8 cellular contexts compared by ENCODE assay signal in genomic region chr9:137205126-137206069, GRCh38. TPM values are rescaled to one million over a fixed set of nuclear protein-coding genes. Genes with fewer than 3 reads are reported as not detected.
DNase-seq lines count a peak whose midpoint lies in the region; ATAC-seq, FAIRE-seq and TF ChIP-seq lines count a peak whose summit lies in the region.

NDOR1 (plus strand) TSS chr9:137205700; CDS start chr9:137205778, 78 bp downstream.
TMEM203 (minus strand) TSS chr9:137205648; CDS start chr9:137205414, 234 bp downstream.

- H3K4me2 ChIP-seq in PC-3 (ENCODE audit: low read length) (peak within 1 kb of the TSS; percentile 98), endothelial cell of umbilical vein (ENCODE audit: insufficient read depth, low read length) (peak within 1 kb of the TSS; percentile 83)

- H3K4me1 ChIP-seq in HUES6 (ENCODE audit: control insufficient read depth, insufficient read depth, low read length) (peaks cover 17% of the 10 kb centered on the region; the same call in 1 of the 2 replicates), PC-3 (ENCODE audit: insufficient read depth, low read length) (peaks cover 24% of the 10 kb centered on the region), endothelial cell of umbilical vein (ENCODE audit: control insufficient read depth, extremely low read depth, insufficient read depth, low read length) (peaks cover 26% of the 10 kb centered on the region)

- intact Hi-C loops in PC-3 (cut with micrococcal nuclease): no loop called here
- intact Hi-C loops in endothelial cell of umbilical vein (cut with micrococcal nuclease): loop anchor here (2.0 kb wide), 1 partner anchor 17 kb away; the partner anchor contains the start of genes ANAPC2 and SSNA1

- TF ChIP-seq CTCF in AG09309 (IDR thresholded peaks at IDR 0.05; ENCODE audit: control insufficient read depth, insufficient read depth, low read depth, low read length, missing control alignments) (no peak), PC-3 (conservative IDR thresholded peaks at IDR 0.05; ENCODE audit: low read depth, low read length) (no peak), endothelial cell of umbilical vein (IDR thresholded peaks at IDR 0.05; ENCODE audit: extremely low read depth in 1 of 2, insufficient read depth in 1 of 2, low read depth in 1 of 2, low read length in 2 of 2) (no peak), mesothelial cell of epicardium (IDR thresholded peaks at IDR 0.05; ENCODE audit: unreplicated experiment) (no peak)

- peaks cover 10% of the 10 kb centered on the region for H3K36me3 Mint-ChIP-seq in mesothelial cell of epicardium

- H3K9me3 Mint-ChIP-seq in mesothelial cell of epicardium: no peaks in the 10 kb centered on the region

- FAIRE-seq in endothelial cell of umbilical vein (lab: Jason Lieb, UNC): peak; percentile 81

- no peaks in the 10 kb centered on the region for H3K27me3 ChIP-seq in HUES6 (ENCODE audit: control insufficient read depth, insufficient read depth, low read length)
- H3K27me3 ChIP-seq in PC-3 (ENCODE audit: low read length): no peaks in the 10 kb centered on the region
- no peaks in the 10 kb centered on the region for H3K27me3 ChIP-seq in endothelial cell of umbilical vein (ENCODE audit: control insufficient read depth in 2 of 2, insufficient read depth in 2 of 2, low read length in 2 of 2)

- H3F3A ChIP-seq in PC-3 (ENCODE audit: low read length, unreplicated experiment): no peaks in the 10 kb centered on the region

- H2AFZ ChIP-seq in PC-3 (ENCODE audit: low read length): peak within 1 kb of the TSS; percentile 74
- peak within 1 kb of the TSS; percentile 65 for H2AFZ ChIP-seq in endothelial cell of umbilical vein (ENCODE audit: low read depth, low read length)

- BruUV-seq in PC-3 (replicated peaks; lab: Mats Ljungman, UMichigan): no TSS peak
- TSS peak; percentile 73 for BruUV-seq in endothelial cell of umbilical vein (replicated peaks; lab: Mats Ljungman, UMichigan)

- H3K4me3 ChIP-seq in AG09309 (ENCODE audit: control insufficient read depth, low read depth, low read length) (peak within 1 kb of the TSS; percentile 81), HUES6 (ENCODE audit: low read depth, low read length) (peak within 1 kb of the TSS; percentile 100), PC-3 (ENCODE audit: low read length) (peak within 1 kb of the TSS; percentile 99), endothelial cell of umbilical vein (replicated peaks in 1 of 3; ENCODE audit: insufficient read depth in 1 of 3, low read depth in 1 of 3, low read length in 3 of 3) (peak within 1 kb of the TSS; percentile 61 to 68 (median 62))

- H3K27ac Mint-ChIP-seq in mesothelial cell of epicardium: peak within 1 kb of the TSS; percentile 96

- no peaks in the 10 kb centered on the region for H3K27me3 Mint-ChIP-seq in mesothelial cell of epicardium (ENCODE audit: low read depth)

- ATAC-seq in PC-3: peak; percentile 44

- dilution Hi-C loops in endothelial cell of umbilical vein (cut with MboI; ENCODE audit: extremely low pct_ligation_motif_present, low sequenced_read_pairs): no loop called here

- H3K79me2 ChIP-seq in PC-3 (ENCODE audit: low read length): peaks cover 58% of the 10 kb centered on the region
- H3K79me2 ChIP-seq in endothelial cell of umbilical vein (ENCODE audit: control insufficient read depth, insufficient read depth, low read length): peaks cover 35% of the 10 kb centered on the region

- H3K27ac ChIP-seq in HUES6 (ENCODE audit: low read depth, low read length): peak within 1 kb of the TSS; percentile 90
- 0 out of 2 replicates have a peak within 1 kb of the TSS, but pooled peaks have one; percentile 20 for H3K27ac ChIP-seq in PC-3 (ENCODE audit: low read length)
- peak within 1 kb of the TSS; percentile 56 for H3K27ac ChIP-seq in endothelial cell of umbilical vein (ENCODE audit: insufficient read depth, low read depth, low read length)

- DNase-seq in AG09309 (ENCODE audit: low read depth) (no peak), PC-3 (peak; percentile 82), activated T-cell treated with anti-CD3 and anti-CD28 coated beads for 1 hour (ENCODE audit: low read depth) (peak; percentile 89), endothelial cell of umbilical vein (ENCODE audit: low read depth, low spot score) (peak; percentile 80), mesothelial cell of epicardium (ENCODE audit: low spot score in 2 of 2, unreplicated experiment in 2 of 2) (peak; percentile 95 to 96)
- peak; percentile 89 for DNase-seq in stimulated activated CD8-positive, alpha-beta memory T cell treated with anti-CD3 and anti-CD28 coated beads, Interleukin-15, amount 100 ng/mL, for 1 hour (ENCODE audit: low read depth)

- no peaks in the 10 kb centered on the region for H3K9me2 ChIP-seq in PC-3 (replicated peaks; ENCODE audit: low read length)

- H3K36me3 ChIP-seq in HUES6 (ENCODE audit: control insufficient read depth, insufficient read depth, low read length) (peaks cover 28% of the 10 kb centered on the region), PC-3 (ENCODE audit: low read depth, low read length) (no peaks in the 10 kb centered on the region), endothelial cell of umbilical vein (ENCODE audit: control insufficient read depth in 2 of 2, extremely low read depth in 1 of 2, insufficient read depth in 2 of 2, low read length in 2 of 2) (peaks cover 0 to 5% of the 10 kb centered on the region in 2 experiments)

- peak; percentile 92 for TF ChIP-seq POLR2A in GM19099 (IDR thresholded peaks at IDR 0.05; ENCODE audit: extremely low read depth, insufficient read length, low read depth)
- TF ChIP-seq POLR2A in endothelial cell of umbilical vein (IDR thresholded peaks at IDR 0.05; ENCODE audit: low read depth, low read length): peak; percentile 97

- H4K20me1 ChIP-seq in PC-3 (ENCODE audit: low read length): no peaks in the 10 kb centered on the region
- H4K20me1 ChIP-seq in endothelial cell of umbilical vein (replicated peaks; ENCODE audit: control insufficient read depth, extremely low read depth, insufficient read depth, low read length): no peaks in the 10 kb centered on the region

- no peaks in the 10 kb centered on the region for H3K9me3 ChIP-seq in HUES6 (ENCODE audit: control insufficient read depth, insufficient read depth, low read depth, low read length)
- H3K9me3 ChIP-seq in PC-3 (ENCODE audit: low read length): no peaks in the 10 kb centered on the region
- H3K9me3 ChIP-seq in endothelial cell of umbilical vein (replicated peaks; ENCODE audit: control insufficient read depth, insufficient read depth, low read length): no peaks in the 10 kb centered on the region

- H3K4me3 Mint-ChIP-seq in mesothelial cell of epicardium: peak within 1 kb of the TSS; percentile 95

- peak within 1 kb of the TSS; percentile 97 for H3K9ac ChIP-seq in HUES6 (ENCODE audit: low read length)
- H3K9ac ChIP-seq in PC-3 (ENCODE audit: low read length): peak within 1 kb of the TSS; percentile 99
- H3K9ac ChIP-seq in endothelial cell of umbilical vein (replicated peaks; ENCODE audit: extremely low read depth, insufficient read depth, low read length): peak within 1 kb of the TSS; percentile 85

- CTCF ChIA-PET in PC-3 (lab: Charles Lee): no interaction called here
- CTCF ChIA-PET in endothelial cell of umbilical vein (lab: Charles Lee): interaction anchor here (1.0 to 2.1 kb wide), 6 partner anchors 8 to 36 kb away, joined by 3 to 13 read pairs (median 6); partner anchors contain the start of genes LRRC26, RNF208, RNF224 and SSNA1

- H3K4me1 Mint-ChIP-seq in mesothelial cell of epicardium: peaks cover 37% of the 10 kb centered on the region

- POLR2A ChIA-PET in PC-3 (lab: Charles Lee; ENCODE audit: unreplicated experiment): no interaction called here
- POLR2A ChIA-PET in endothelial cell of umbilical vein (lab: Charles Lee): interaction anchor here (1.0 to 1.4 kb wide), 2 partner anchors 17 to 35 kb away, joined by 3 to 4 read pairs; partner anchors contain the start of genes SSNA1 and TUBB4B

- no peaks in the 10 kb centered on the region for H3K9me1 ChIP-seq in endothelial cell of umbilical vein (replicated peaks; ENCODE audit: control insufficient read depth, extremely low read depth, insufficient read depth, low read length)

TF ChIP-seq in endothelial cell of umbilical vein, 7 proteins besides CTCF, POLR2A, EP300 and RAD21:
- TF ChIP-seq POLR2AphosphoS5 (IDR thresholded peaks at IDR 0.05; ENCODE audit: insufficient read depth, low read depth, low read length) (peak; percentile 98), JUN (IDR thresholded peaks at IDR 0.05; ENCODE audit: borderline replicate concordance, insufficient read depth, insufficient read length, low read depth) (no peak)

RNA-seq across cellular contexts. Expression of gene NDOR1, which starts in this region (rescaled TPM):
- total RNA-seq in PC-3 (2014; rRNA removed) (21.5 and 25.7 TPM in 2 replicates), endothelial cell of umbilical vein (23.4 and 26.7 TPM in 2 replicates), mesothelial cell of epicardium (22.4 to 24.3 TPM (median 23.5 TPM) in 3 replicates)
- polyA plus RNA-seq in endothelial cell of umbilical vein: 13.5 and 18.0 TPM in 2 replicates
- 5.9 and 8.1 TPM in 2 replicates for polyA plus RNA-seq in endothelial cell of umbilical vein (2011; cell fraction: cytosol; rRNA removed)
- 42.9 and 43.1 TPM in 2 replicates for polyA plus RNA-seq in endothelial cell of umbilical vein (2011; cell fraction: nucleus; rRNA removed)
- 11.7 and 12.5 TPM in 2 replicates for polyA plus RNA-seq in endothelial cell of umbilical vein (2012)
- polyA minus RNA-seq in endothelial cell of umbilical vein: 5.0 and 6.4 TPM in 2 replicates
- 15.8 TPM for polyA minus RNA-seq in endothelial cell of umbilical vein (2011; cell fraction: cytosol; rRNA and poly(A)+ RNA removed)
- 9.6 and 10.3 TPM in 2 replicates for polyA minus RNA-seq in endothelial cell of umbilical vein (2011; cell fraction: nucleus; rRNA and poly(A)+ RNA removed)

RNA-seq across cellular contexts. Expression of gene TMEM203, which starts in this region (rescaled TPM):
- 31.3 and 36.4 TPM in 2 replicates for total RNA-seq in PC-3 (2014; rRNA removed)
- total RNA-seq in endothelial cell of umbilical vein: 25.6 and 29.6 TPM in 2 replicates
- 39.8 and 40.4 TPM in 2 replicates for polyA plus RNA-seq in endothelial cell of umbilical vein
- polyA plus RNA-seq in endothelial cell of umbilical vein (2011; cell fraction: cytosol; rRNA removed): 33.3 and 35.7 TPM in 2 replicates
- 14.4 and 15.3 TPM in 2 replicates for polyA plus RNA-seq in endothelial cell of umbilical vein (2011; cell fraction: nucleus; rRNA removed)
- polyA plus RNA-seq in endothelial cell of umbilical vein (2012): 25.6 and 28.5 TPM in 2 replicates
- 16.6 and 18.8 TPM in 2 replicates for polyA minus RNA-seq in endothelial cell of umbilical vein
- 29.3 TPM for polyA minus RNA-seq in endothelial cell of umbilical vein (2011; cell fraction: cytosol; rRNA and poly(A)+ RNA removed)
- polyA minus RNA-seq in endothelial cell of umbilical vein (2011; cell fraction: nucleus; rRNA and poly(A)+ RNA removed): 4.6 and 6.2 TPM in 2 replicates
- 32.7 to 35.5 TPM (median 33.0 TPM) in 3 replicates for total RNA-seq in mesothelial cell of epicardium

Comparison
In these comparisons a context has a peak if more than half of its experiments do, and no peak if none do; other contexts are left out.
1. H3K27ac ChIP-seq: peak in every context shown above with its lines; median percentile 90 in HUES6; 56 in endothelial cell of umbilical vein; 20 in PC-3.